In genomic region chr6:141580988-141581387, GRCh38 we compare ENCODE assay signal across 18 cellular contexts.
A peak's percentile ranks its signal among the peaks of the same experiment; 100 is the strongest.
DNase-seq lines count a peak whose midpoint lies in the region; ATAC-seq, FAIRE-seq and TF ChIP-seq lines count a peak whose summit lies in the region.
"Had no signal": no experiment of that assay in that cellular context is flagged by ENCODE, and none has a peak within 500 bp of the region (broad histone marks: within the 10 kb centered on the region; RNA-seq: fewer than 3 reads in every experiment).

No MANE protein-coding gene starts in this region.

- H3K4ac ChIP-seq in trophoblast cell (ENCODE audit: low read depth, low read length), result no peak overlapping the region

- WGBS in trophoblast cell (ENCODE audit: extremely low coverage, insufficient coverage, insufficient read length), result no CpG with 5 or more reads among the region's 2 CpGs

- no peak overlapping the region for H2AK5ac ChIP-seq in trophoblast cell (ENCODE audit: low read length)

- FAIRE-seq in RCC 7860 (lab: Jason Lieb, UNC), result no peak

- H3K27ac ChIP-seq in osteoblast (ENCODE audit: low read depth, low read length), result no peak overlapping the region
- H3K27ac ChIP-seq in trophoblast cell (ENCODE audit: low read depth, low read length), result no peak overlapping the region
- H3K27ac ChIP-seq: BLaER1 treated with 17β-estradiol and CSF1 and Interleukin-3, amounts not matched to agents 10 nM and 100 nM; body of pancreas; neural progenitor cell; PC-9 had no signal

- H3K4me2 ChIP-seq in osteoblast (ENCODE audit: insufficient read depth, low read length) (no peak overlapping the region), trophoblast cell (ENCODE audit: low read length) (no peak overlapping the region)
- H3K4me2 ChIP-seq: BLaER1 treated with 17β-estradiol and CSF1 and Interleukin-3, amounts not matched to agents 10 nM and 100 nM; neural progenitor cell; PC-9 had no signal

- H3K4me3 ChIP-seq in epithelial cell of esophagus (ENCODE audit: low read length), result no peak overlapping the region
- H3K4me3 ChIP-seq in osteoblast (ENCODE audit: insufficient read depth, low read length), result no peak overlapping the region
- H3K4me3 ChIP-seq in trophoblast cell (ENCODE audit: low read depth, low read length), result no peak overlapping the region
- H3K4me3 ChIP-seq: BLaER1 treated with 17β-estradiol and CSF1 and Interleukin-3, amounts not matched to agents 10 nM and 100 nM; body of pancreas; neural progenitor cell; PC-9 had no signal

- H3K9me3 ChIP-seq in osteoblast (ENCODE audit: low read depth, low read length) (no peaks in the 10 kb centered on the region), trophoblast cell (ENCODE audit: insufficient read depth, low read depth, low read length) (no peaks in the 10 kb centered on the region)
- H3K9me3 ChIP-seq: BLaER1 treated with 17β-estradiol and CSF1 and Interleukin-3, amounts not matched to agents 10 nM and 100 nM; body of pancreas had no signal

- no peak overlapping the region for H4K12ac ChIP-seq in trophoblast cell (ENCODE audit: low read depth, low read length)

- H4K20me1 ChIP-seq in osteoblast (ENCODE audit: insufficient read depth, low read length), result no peaks in the 10 kb centered on the region
- H4K20me1 ChIP-seq: BLaER1 treated with 17β-estradiol and CSF1 and Interleukin-3, amounts not matched to agents 10 nM and 100 nM had no signal

- H3K14ac ChIP-seq in trophoblast cell (ENCODE audit: low read length), result no peak overlapping the region

- H3K9ac ChIP-seq in trophoblast cell (ENCODE audit: low read length), result no peak overlapping the region
- H3K9ac ChIP-seq: BLaER1 treated with 17β-estradiol and CSF1 and Interleukin-3, amounts not matched to agents 10 nM and 100 nM; neural progenitor cell had no signal

- no peak for ATAC-seq in GM19395 (IDR thresholded peaks at IDR 0.05; ENCODE audit: unreplicated experiment)
- ATAC-seq: activated CD4-positive, alpha-beta T cell treated with anti-CD3 and anti-CD28 coated beads for 36 hours; body of pancreas; T-cell had no signal

- H3K27me3 ChIP-seq in osteoblast (ENCODE audit: insufficient read depth, low read length) (no peaks in the 10 kb centered on the region), trophoblast cell (ENCODE audit: insufficient read depth, low read length) (no peaks in the 10 kb centered on the region)
- H3K27me3 ChIP-seq: BLaER1 treated with 17β-estradiol and CSF1 and Interleukin-3, amounts not matched to agents 10 nM and 100 nM; body of pancreas; neural progenitor cell had no signal

- TF ChIP-seq CTCF in epithelial cell of esophagus (IDR thresholded peaks at IDR 0.05; ENCODE audit: insufficient read depth, low read depth, low read length, missing control alignments) (no peak), osteoblast (IDR thresholded peaks at IDR 0.05; ENCODE audit: extremely low read depth, low read depth, low read length) (no peak)

- H4K8ac ChIP-seq in trophoblast cell (ENCODE audit: low read depth, low read length), result no peak overlapping the region

- H2AFZ ChIP-seq in osteoblast (ENCODE audit: low read length), result no peak overlapping the region
- no peak overlapping the region for H2AFZ ChIP-seq in trophoblast cell (ENCODE audit: insufficient read depth, low read length, poor library complexity)
- H2AFZ ChIP-seq: neural progenitor cell, PC-9 had no signal

- no peak overlapping the region for H3K23ac ChIP-seq in trophoblast cell (ENCODE audit: low read length)

- H3K36me3 ChIP-seq in osteoblast (ENCODE audit: insufficient read depth, low read length) (no peaks in the 10 kb centered on the region), trophoblast cell (ENCODE audit: control insufficient read depth in 1 of 2, insufficient read depth in 2 of 2, low read length in 2 of 2) (no peaks in the 10 kb centered on the region)
- H3K36me3 ChIP-seq: BLaER1 treated with 17β-estradiol and CSF1 and Interleukin-3, amounts not matched to agents 10 nM and 100 nM; neural progenitor cell had no signal

- H2BK5ac ChIP-seq in trophoblast cell (ENCODE audit: low read depth, low read length, poor library complexity), result no peak overlapping the region

- H3K79me1 ChIP-seq in trophoblast cell (ENCODE audit: low read length), result no peaks in the 10 kb centered on the region

- H3K4me1 ChIP-seq in osteoblast (ENCODE audit: insufficient read depth, low read length) (peaks cover 7% of the 10 kb centered on the region), trophoblast cell (ENCODE audit: control insufficient read depth in 1 of 2, insufficient read depth in 2 of 2, low read length in 2 of 2) (no peaks in the 10 kb centered on the region)
- H3K4me1 ChIP-seq: BLaER1 treated with 17β-estradiol and CSF1 and Interleukin-3, amounts not matched to agents 10 nM and 100 nM; body of pancreas; neural progenitor cell had no signal

- no peaks in the 10 kb centered on the region for H3K79me2 ChIP-seq in osteoblast (ENCODE audit: insufficient read depth, low read length)
- no peaks in the 10 kb centered on the region for H3K79me2 ChIP-seq in trophoblast cell (ENCODE audit: control insufficient read depth, insufficient read depth, low read length, poor library complexity)

- no peak overlapping the region for H4K91ac ChIP-seq in trophoblast cell (ENCODE audit: low read depth, low read length)

- peak; percentile 49 for DNase-seq in GM03348 (ENCODE audit: low spot score)
- DNase-seq in RCC 7860 (ENCODE audit: low spot score), result peak; percentile 14
- DNase-seq in epithelial cell of esophagus (ENCODE audit: low read depth), result peak; percentile 38
- DNase-seq in osteoblast (ENCODE audit: insufficient read length, low spot score, missing footprints), result peak; percentile 37
- DNase-seq in trophoblast cell, result no peak
- DNase-seq in NCI-H748 (lab: John Stamatoyannopoulos, UW; ENCODE audit: unreplicated experiment), result no peak
- no peak for DNase-seq in LoVo (ENCODE audit: low spot score)
- DNase-seq: activated CD4-positive, alpha-beta T cell treated with anti-CD3 and anti-CD28 coated beads for 36 hours; activated CD8-positive, alpha-beta memory T cell treated with anti-CD3 and anti-CD28 coated beads, Interleukin-2, amount 50 U/mL, for 4 hours; body of pancreas; MV-4-11; NCI-H2081; NCI-H526 treated with DMSO at 0.1 percent for 48 hours; PC-9; T-cell had no signal

- no peak overlapping the region for H2BK120ac ChIP-seq in trophoblast cell (ENCODE audit: insufficient read depth, low read length, poor library complexity)

- H2BK12ac ChIP-seq in trophoblast cell (ENCODE audit: low read length), result no peak overlapping the region

- no peak overlapping the region for H3K18ac ChIP-seq in trophoblast cell (ENCODE audit: low read length)

Comparison
In these comparisons a context has a peak if more than half of its experiments do, and no peak if none do; other contexts are left out.
1. DNase-seq: peak in GM03348 (single experiment), RCC 7860 (single experiment), epithelial cell of esophagus (single experiment) and osteoblast (single experiment); none in trophoblast cell (0 of 2), NCI-H748 (single experiment) and LoVo (single experiment).